12 cellular contexts compared by ENCODE assay signal in the genomic region with DNA sequence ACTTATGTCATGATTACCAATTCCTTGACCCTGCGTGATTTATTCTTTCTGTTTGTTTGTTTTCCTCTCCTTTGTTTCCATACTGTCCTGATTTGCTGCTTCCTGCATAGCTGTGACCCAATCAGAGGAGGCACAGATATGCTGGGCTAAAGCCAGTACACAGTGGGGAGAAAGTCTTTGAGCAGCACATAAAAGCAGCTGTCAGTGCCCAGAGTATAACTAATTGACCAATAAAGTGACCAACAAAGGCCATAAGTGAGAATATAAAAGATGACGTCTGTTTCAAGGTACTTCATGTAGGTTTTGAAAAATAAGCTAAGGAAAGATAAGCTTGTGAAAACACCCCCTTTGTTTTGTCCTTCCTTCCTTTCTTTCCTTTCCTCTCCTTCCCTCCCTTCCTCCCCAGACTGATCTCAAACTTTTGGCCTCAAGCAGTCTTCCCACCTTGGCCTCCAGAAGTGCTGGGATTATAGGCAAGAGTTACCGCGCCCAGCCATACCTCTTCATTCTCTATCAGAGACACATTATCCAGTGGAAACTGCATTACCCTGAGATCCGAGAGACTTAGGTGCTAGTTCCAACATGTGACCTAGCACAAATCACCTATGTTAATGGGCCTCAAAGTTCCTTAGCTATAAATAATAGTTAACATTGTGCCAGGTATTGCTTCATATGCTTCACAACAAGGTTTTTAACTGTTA. TPM values are rescaled to one million over a fixed set of nuclear protein-coding genes. Genes with fewer than 3 reads are reported as not detected.
DNase-seq lines count a peak whose midpoint lies in the region; ATAC-seq and TF ChIP-seq lines count a peak whose summit lies in the region.
"Had no signal": no experiment of that assay in that cellular context is flagged by ENCODE, and none has a peak within 500 bp of the region (broad histone marks: within the 10 kb centered on the region; RNA-seq: fewer than 3 reads in every experiment).

No MANE protein-coding gene starts in this region.

- in situ Hi-C loops in astrocyte of the spinal cord (cut with HindIII; ENCODE audit: low sequenced_read_pairs), result no loop called here

- ATAC-seq in left colon (peak; percentile 87), GM19452 (IDR thresholded peaks at IDR 0.05; ENCODE audit: unreplicated experiment) (no peak)
- ATAC-seq: esophagus mucosa had no signal

- no peak overlapping the region for H3K27ac ChIP-seq in suprapubic skin
- H3K27ac ChIP-seq: SK-N-MC had no signal

- POLR2A ChIA-PET in HEK293T (lab: Yijun Ruan, JAX), result interaction anchor here (1.4 kb wide), 1 partner anchor 33 kb away, joined by 5 read pairs; the partner anchor contains the start of genes COG5 and DUS4L

- H3K27me3 ChIP-seq in suprapubic skin, result no peaks in the 10 kb centered on the region

- intact Hi-C loops in left colon (cut with DNase I, micrococcal nuclease), result no loop called here

- DNase-seq in A172 (ENCODE audit: low spot score) (peak; percentile 65), HEK293T (ENCODE audit: extremely low spot score) (peak; percentile 37), astrocyte of the spinal cord (ENCODE audit: low read depth, low spot score) (peak; percentile 28), left colon (no peak), midbrain (lab: John Stamatoyannopoulos, UW) (no peak), SHP77 (lab: John Stamatoyannopoulos, UW) (no peak), suprapubic skin (ENCODE audit: low spot score in 2 of 2) (no peak)
- DNase-seq: activated naive CD4-positive, alpha-beta T cell treated with anti-CD3 and anti-CD28 coated beads, Interleukin-2, amount 10 ng/mL, durations not matched to agents 7 days and 5 days; nucleus accumbens had no signal

- no peak for TF ChIP-seq EP300 in suprapubic skin (IDR thresholded peaks at IDR 0.05)

- TF ChIP-seq CTCF in astrocyte of the spinal cord (IDR thresholded peaks at IDR 0.05; ENCODE audit: low read depth, low read length), result no peak
- TF ChIP-seq CTCF in suprapubic skin (IDR thresholded peaks at IDR 0.05), result no peak

- H3K4me3 ChIP-seq in astrocyte of the spinal cord (ENCODE audit: low read depth, low read length) (no peak overlapping the region), suprapubic skin (no peak overlapping the region)
- H3K4me3 ChIP-seq: SK-N-MC had no signal

- peaks cover 3% of the 10 kb centered on the region for H3K4me1 ChIP-seq in suprapubic skin

- H3K9me3 ChIP-seq in suprapubic skin, result no peaks in the 10 kb centered on the region

- H3K36me3 ChIP-seq in suprapubic skin, result peaks cover 40% of the 10 kb centered on the region

- TF ChIP-seq POLR2A in suprapubic skin (IDR thresholded peaks at IDR 0.05), result no peak

- WGBS in suprapubic skin, result 75% methylated on average over 5 of the region's 5 CpGs

- CTCF ChIA-PET in HEK293T (lab: Yijun Ruan, JAX), result interaction anchor here (0.7 kb wide), 1 partner anchor 419 kb away, joined by 3 read pairs; no protein-coding TSS in a partner anchor

TF ChIP-seq in HEK293T, 16 proteins besides CTCF, POLR2A, EP300 and RAD21:
- TF ChIP-seq LEF1 (IDR thresholded peaks at IDR 0.05; ENCODE audit: borderline replicate concordance), result no peak
- TF ChIP-seq, protein P1, sequence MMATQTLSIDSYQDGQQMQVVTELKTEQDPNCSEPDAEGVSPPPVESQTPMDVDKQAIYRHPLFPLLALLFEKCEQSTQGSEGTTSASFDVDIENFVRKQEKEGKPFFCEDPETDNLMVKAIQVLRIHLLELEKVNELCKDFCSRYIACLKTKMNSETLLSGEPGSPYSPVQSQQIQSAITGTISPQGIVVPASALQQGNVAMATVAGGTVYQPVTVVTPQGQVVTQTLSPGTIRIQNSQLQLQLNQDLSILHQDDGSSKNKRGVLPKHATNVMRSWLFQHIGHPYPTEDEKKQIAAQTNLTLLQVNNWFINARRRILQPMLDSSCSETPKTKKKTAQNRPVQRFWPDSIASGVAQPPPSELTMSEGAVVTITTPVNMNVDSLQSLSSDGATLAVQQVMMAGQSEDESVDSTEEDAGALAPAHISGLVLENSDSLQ (IDR thresholded peaks at IDR 0.05), result peak; percentile 93

RNA-seq across cellular contexts. Expression of gene BCAP29, which starts 17.0 kb away (rescaled TPM):
- 127 and 151 TPM in 2 replicates for total RNA-seq in A172 (2014; rRNA removed; shearing (Covaris generic))
- 10 to 100 TPM; 64.9 to 72.7 TPM for total RNA-seq in left colon
- 100 to 1,000 TPM in 1 of 4 donors, 10 to 100 TPM in 3; 36.9 to 107 (median 64.3) TPM for total RNA-seq in suprapubic skin

RNA-seq across cellular contexts. Expression of gene DUS4L, which starts 33.3 kb away (rescaled TPM):
- 16.0 and 33.9 TPM in 2 replicates for total RNA-seq in A172 (2014; rRNA removed; shearing (Covaris generic))
- total RNA-seq in left colon (1 to 10 TPM; 5.6 to 6.7 TPM), suprapubic skin (10 to 100 TPM in 1 of 4 donors, 1 to 10 TPM in 3; 6.0 to 11.0 (median 7.8) TPM)

RNA-seq across cellular contexts. Expression of gene COG5, which starts 33.3 kb away (rescaled TPM):
- 28.1 and 84.0 TPM in 2 replicates for total RNA-seq in A172 (2014; rRNA removed; shearing (Covaris generic))
- total RNA-seq in left colon (10 to 100 TPM; 39.7 to 45.8 TPM), suprapubic skin (10 to 100 TPM; 31.1 to 60.1 (median 53.7) TPM)

Comparison
In these comparisons a context has a peak if more than half of its experiments do, and no peak if none do; other contexts are left out.
1. DNase-seq: peak in A172 (single experiment), HEK293T (single experiment) and astrocyte of the spinal cord (single experiment); none in left colon (0 of 2), midbrain (single experiment), SHP77 (0 of 2) and suprapubic skin (0 of 2).